Comparison of ENCODE assay signal across 24 cellular contexts in the genomic region with DNA sequence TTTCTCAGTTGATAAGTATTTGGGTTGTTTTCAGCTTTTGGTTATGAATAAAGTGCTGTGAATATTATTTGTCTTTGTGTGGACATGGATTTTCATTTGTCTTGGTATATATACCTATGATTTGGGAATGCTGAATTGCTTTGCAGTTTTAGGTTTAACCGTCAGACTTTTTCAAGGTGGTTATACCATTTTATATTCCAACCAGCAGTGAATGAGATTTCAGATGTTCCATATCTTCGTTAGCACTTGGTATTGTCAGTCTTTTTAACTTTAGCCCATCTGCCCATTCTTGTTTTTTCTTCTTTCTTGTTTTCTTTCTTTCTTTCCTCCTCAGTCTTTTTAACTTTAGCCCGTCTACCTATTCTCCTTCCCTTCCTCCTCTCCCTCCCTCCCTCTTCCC.
DNase-seq lines count a peak whose midpoint lies in the region; ATAC-seq, FAIRE-seq and TF ChIP-seq lines count a peak whose summit lies in the region.
"Had no signal": no experiment of that assay in that cellular context is flagged by ENCODE, and none has a peak within 500 bp of the region (broad histone marks: within the 10 kb centered on the region; RNA-seq: fewer than 3 reads in every experiment).

No MANE protein-coding gene starts in this region.

- TF ChIP-seq CTCF in HepG2 (CRISPR knock-in tag; IDR thresholded peaks at IDR 0.05) = no peak
- no peak for TF ChIP-seq CTCF in right lobe of liver (IDR thresholded peaks at IDR 0.05)
- TF ChIP-seq CTCF in heart right ventricle (IDR thresholded peaks at IDR 0.05) = no peak

- FAIRE-seq in HepG2 (lab: Jason Lieb, UNC) = no peak
- FAIRE-seq: A549, GM12891, GM18507 had no signal

- no peaks in the 10 kb centered on the region for H4K20me1 ChIP-seq in HepG2 (ENCODE audit: insufficient read depth, low read length)

- H3K4me3 ChIP-seq in HepG2 (replicated peaks in 1 of 3; ENCODE audit: insufficient read depth in 1 of 3, low read depth in 2 of 3, low read length in 3 of 3) (no peak overlapping the region), right lobe of liver (no peak overlapping the region), heart right ventricle (no peak overlapping the region)
- H3K4me3 ChIP-seq: A549; BLaER1 treated with 17β-estradiol and CSF1 and Interleukin-3, amounts not matched to agents 10 nM and 100 nM; GM23338 had no signal

- peaks cover 9% of the 10 kb centered on the region for H3K36me3 Mint-ChIP-seq in central memory CD8-positive, alpha-beta T cell (ENCODE audit: insufficient read depth)
- H3K36me3 Mint-ChIP-seq in memory B cell = peaks cover 15% of the 10 kb centered on the region

- intact Hi-C loops in HepG2 (cut with micrococcal nuclease; ENCODE audit: unreplicated experiment) (no loop called here), right lobe of liver (cut with DNase I) (no loop called here), heart right ventricle (cut with DNase I) (no loop called here)

- no peaks in the 10 kb centered on the region for H3K9me3 ChIP-seq in HepG2 (ENCODE audit: low read length)
- no peaks in the 10 kb centered on the region for H3K9me3 ChIP-seq in right lobe of liver
- peaks cover 0 to 27% (median 8%) of the 10 kb centered on the region in 11 donors for H3K9me3 ChIP-seq in heart right ventricle
- H3K9me3 ChIP-seq: BE2C had no signal

- no peak for TF ChIP-seq RAD21 in HepG2 (CRISPR knock-in tag; IDR thresholded peaks at IDR 0.05)

- no peak overlapping the region for H3K4me2 ChIP-seq in HepG2 (ENCODE audit: low read depth, low read length)
- H3K4me2 ChIP-seq: A549; BLaER1 treated with 17β-estradiol and CSF1 and Interleukin-3, amounts not matched to agents 10 nM and 100 nM; GM23338 had no signal

- TF ChIP-seq EP300 in HepG2 (IDR thresholded peaks at IDR 0.05; ENCODE audit: low read depth in 2 of 2, low read length in 2 of 2) (no peak), HepG2 (CRISPR knock-in tag; IDR thresholded peaks at IDR 0.05; ENCODE audit: borderline replicate concordance) (no peak)

- ATAC-seq in HepG2 = no peak
- ATAC-seq in right lobe of liver = no peak
- no peak for ATAC-seq in central memory CD8-positive, alpha-beta T cell (replicated peaks; ENCODE audit: extremely low read depth, poor library complexity, severe bottlenecking)
- ATAC-seq in memory B cell (ENCODE audit: low read depth) = no peak
- ATAC-seq in heart right ventricle = no peak
- ATAC-seq: A549, GM23338, HCT116 had no signal

- 95% methylated on average over 3 of the region's 3 CpGs for WGBS in HepG2 (ENCODE audit: low lambda C conversion rate)
- 83% methylated on average over 3 of the region's 3 CpGs for WGBS in right lobe of liver (ENCODE audit: insufficient coverage, low coverage, low lambda C conversion rate, missing lambda C conversion rate)
- 89 to 93% methylated on average over 3 of the region's 3 CpGs for WGBS in heart right ventricle, 2 donors

- H3K36me3 ChIP-seq in HepG2 (replicated peaks in 1 of 2; ENCODE audit: control insufficient read depth in 1 of 2, insufficient read depth in 2 of 2, low read length in 2 of 2) = peaks cover 0 to 2% of the 10 kb centered on the region in 2 experiments; a peak in 1 of 5 replicates
- H3K36me3 ChIP-seq in right lobe of liver = no peaks in the 10 kb centered on the region
- H3K36me3 ChIP-seq in heart right ventricle = peaks cover 0 to 7% (median 0%) of the 10 kb centered on the region in 9 donors
- H3K36me3 ChIP-seq: BE2C had no signal

- BruUV-seq in HepG2 (replicated peaks; lab: Mats Ljungman, UMichigan) = no TSS peak

- CTCF ChIA-PET in HepG2 (lab: Yijun Ruan, JAX; ENCODE audit: low intra/inter-chr PET ratio, low total read pairs) = no interaction called here

- no peak overlapping the region for H3K9ac ChIP-seq in HepG2 (ENCODE audit: insufficient read depth, low read depth, low read length)
- H3K9ac ChIP-seq: BLaER1 treated with 17β-estradiol and CSF1 and Interleukin-3, amounts not matched to agents 10 nM and 100 nM had no signal

- in situ Hi-C loops in HepG2 (cut with HindIII; ENCODE audit: extremely low pct_ligation_motif_present, low pct_unique_long_range_greater_than_20kb) = no loop called here

- peaks cover 37% of the 10 kb centered on the region for H3K79me2 ChIP-seq in HepG2 (ENCODE audit: insufficient read depth, low read length)

- H3K4me3 Mint-ChIP-seq in central memory CD8-positive, alpha-beta T cell = no peak overlapping the region
- H3K4me3 Mint-ChIP-seq in memory B cell = no peak overlapping the region
- H3K4me3 Mint-ChIP-seq: GM23338, H9, HFFc6 had no signal

- no peak overlapping the region for H2AFZ ChIP-seq in HepG2 (ENCODE audit: low read length)
- H2AFZ ChIP-seq: GM23338 had no signal

- TF ChIP-seq POLR2A in HepG2 (IDR thresholded peaks at IDR 0.05; ENCODE audit: insufficient read depth in 1 of 2, low read depth in 2 of 2, low read length in 2 of 2) = no peak
- no peak for TF ChIP-seq POLR2A in right lobe of liver (IDR thresholded peaks at IDR 0.05)

- peaks cover 22% of the 10 kb centered on the region for H3K4me1 ChIP-seq in HepG2 (ENCODE audit: insufficient read depth, low read length)
- H3K4me1 ChIP-seq in right lobe of liver = no peaks in the 10 kb centered on the region
- H3K4me1 ChIP-seq in heart right ventricle = peaks cover 0 to 14% (median 0%) of the 10 kb centered on the region in 9 donors
- H3K4me1 ChIP-seq: BE2C had no signal

- H3K27me3 Mint-ChIP-seq in central memory CD8-positive, alpha-beta T cell = no peaks in the 10 kb centered on the region
- no peaks in the 10 kb centered on the region for H3K27me3 Mint-ChIP-seq in memory B cell
- H3K27me3 Mint-ChIP-seq: CD4-positive, alpha-beta memory T cell had no signal

- POLR2A ChIA-PET in HepG2 (lab: Yijun Ruan, JAX) = no interaction called here

- H3K27me3 ChIP-seq in HepG2 (ENCODE audit: control insufficient read depth in 1 of 2, insufficient read depth in 2 of 2, low read length in 2 of 2) = no peaks in the 10 kb centered on the region
- no peaks in the 10 kb centered on the region for H3K27me3 ChIP-seq in right lobe of liver
- no peaks in the 10 kb centered on the region for H3K27me3 ChIP-seq in heart right ventricle
- H3K27me3 ChIP-seq: BE2C; BLaER1 treated with 17β-estradiol and CSF1 and Interleukin-3, amounts not matched to agents 10 nM and 100 nM had no signal

- H3K27ac ChIP-seq in HepG2 (ENCODE audit: extremely low read length, insufficient read depth, low read length) (no peak overlapping the region), right lobe of liver (no peak overlapping the region), heart right ventricle (no peak overlapping the region)
- H3K27ac ChIP-seq: A549; BLaER1 treated with 17β-estradiol and CSF1 and Interleukin-3, amounts not matched to agents 10 nM and 100 nM had no signal

- H3K4me1 Mint-ChIP-seq in central memory CD8-positive, alpha-beta T cell = peaks cover 23% of the 10 kb centered on the region
- peaks cover 11% of the 10 kb centered on the region for H3K4me1 Mint-ChIP-seq in memory B cell

- no peaks in the 10 kb centered on the region for H3K9me3 Mint-ChIP-seq in central memory CD8-positive, alpha-beta T cell
- peaks cover 8% of the 10 kb centered on the region for H3K9me3 Mint-ChIP-seq in memory B cell
- H3K9me3 Mint-ChIP-seq: HFFc6 had no signal

- peak overlapping the region; percentile 29 for H3K27ac Mint-ChIP-seq in central memory CD8-positive, alpha-beta T cell (ENCODE audit: low read depth)
- H3K27ac Mint-ChIP-seq in memory B cell = peak overlapping the region; percentile 33
- H3K27ac Mint-ChIP-seq: GM23338, H9, HFFc6 had no signal

- DNase-seq in HepG2 (ENCODE audit: low spot score) (no peak), right lobe of liver (no peak), memory B cell (ENCODE audit: low spot score in 2 of 2) (no peak), heart right ventricle (no peak), activated gamma-delta T cell (lab: John Stamatoyannopoulos, UW) (no peak)
- no peak for DNase-seq in central memory CD8-positive, alpha-beta T cell (ENCODE audit: low spot score in 2 of 2)
- DNase-seq: 8988T; ACHN; AML-193; BE2C; Calu3; CD4-positive, alpha-beta memory T cell; COR-L47; DMS53; DMS79 treated with DMSO at 0.1 percent for 48 hours; GF-D8; H9; HFFc6 had no signal

TF ChIP-seq in HepG2, 621 proteins besides CTCF, POLR2A, EP300 and RAD21:
- TF ChIP-seq ZNF7 (CRISPR knock-in tag; IDR thresholded peaks at IDR 0.05) (peak; percentile 56; the same call in 1 of the 2 replicates), KLF6 (CRISPR knock-in tag; IDR thresholded peaks at IDR 0.05) (no peak)
- TF ChIP-seq, protein P1, sequence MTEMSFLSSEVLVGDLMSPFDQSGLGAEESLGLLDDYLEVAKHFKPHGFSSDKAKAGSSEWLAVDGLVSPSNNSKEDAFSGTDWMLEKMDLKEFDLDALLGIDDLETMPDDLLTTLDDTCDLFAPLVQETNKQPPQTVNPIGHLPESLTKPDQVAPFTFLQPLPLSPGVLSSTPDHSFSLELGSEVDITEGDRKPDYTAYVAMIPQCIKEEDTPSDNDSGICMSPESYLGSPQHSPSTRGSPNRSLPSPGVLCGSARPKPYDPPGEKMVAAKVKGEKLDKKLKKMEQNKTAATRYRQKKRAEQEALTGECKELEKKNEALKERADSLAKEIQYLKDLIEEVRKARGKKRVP (CRISPR knock-in tag; IDR thresholded peaks at IDR 0.05) = no peak
